Comparison of ENCODE assay signal across 16 cellular contexts in genomic region chr16:72426416-72426815, GRCh38.
DNase-seq lines count a peak whose midpoint lies in the region; ATAC-seq and TF ChIP-seq lines count a peak whose summit lies in the region.
"Had no signal": no experiment of that assay in that cellular context is flagged by ENCODE, and none has a peak within 500 bp of the region (broad histone marks: within the 10 kb centered on the region; RNA-seq: fewer than 3 reads in every experiment).

No MANE protein-coding gene starts in this region.

- RAD21 ChIA-PET in HCT116 (lab: Charles Lee; ENCODE audit: low non-redundant PET in 1 of 2, low total read pairs in 2 of 2, uncharacterized antibody in 2 of 2, unreplicated experiment in 2 of 2), result no interaction called here

- no peaks in the 10 kb centered on the region for H3K27me3 ChIP-seq in HCT116 (ENCODE audit: insufficient read depth, low read length)
- H3K27me3 ChIP-seq in upper lobe of right lung, result no peaks in the 10 kb centered on the region

- no peaks in the 10 kb centered on the region for H3K79me2 ChIP-seq in HCT116 (ENCODE audit: insufficient read depth, low read length)

- H3K36me3 ChIP-seq in HCT116 (ENCODE audit: control insufficient read depth in 1 of 2, insufficient read depth in 2 of 2, low read length in 2 of 2) (no peaks in the 10 kb centered on the region), upper lobe of right lung (no peaks in the 10 kb centered on the region)

- H3K4me1 ChIP-seq in HCT116 (ENCODE audit: control insufficient read depth in 1 of 2, insufficient read depth in 2 of 2, low read length in 2 of 2) (no peaks in the 10 kb centered on the region), upper lobe of right lung (no peaks in the 10 kb centered on the region)
- H3K4me1 ChIP-seq: Caco-2 had no signal

- H3K4me2 ChIP-seq in HCT116 (ENCODE audit: low read length), result no peak overlapping the region

- no peaks in the 10 kb centered on the region for H3K9me2 ChIP-seq in HCT116 (ENCODE audit: insufficient read depth)

- TSS peak; percentile 44 for BruUV-seq in HCT116 (replicated peaks; lab: Mats Ljungman, UMichigan)

- H3K9ac ChIP-seq in HCT116 (ENCODE audit: low read length), result no peak overlapping the region

- H3K27ac ChIP-seq in HCT116 (ENCODE audit: low read depth, low read length) (no peak overlapping the region), upper lobe of right lung (no peak overlapping the region)

- no peak overlapping the region for H2AFZ ChIP-seq in HCT116 (ENCODE audit: low read depth, low read length, poor library complexity, severe bottlenecking)

- no peak for ATAC-seq in HCT116
- ATAC-seq in HG03565 (IDR thresholded peaks at IDR 0.05; ENCODE audit: unreplicated experiment), result no peak
- no peak for ATAC-seq in upper lobe of right lung

- POLR2A ChIA-PET in HCT116 (lab: Charles Lee), result no interaction called here

- H3K9me3 ChIP-seq in HCT116 (ENCODE audit: control insufficient read depth in 1 of 2, insufficient read depth in 1 of 2, low read depth in 1 of 2, low read length in 2 of 2), result peaks cover 0 to 6% of the 10 kb centered on the region in 2 experiments; a peak in 1 of 4 replicates
- peaks cover 12% of the 10 kb centered on the region for H3K9me3 ChIP-seq in upper lobe of right lung

- no peaks in the 10 kb centered on the region for H4K20me1 ChIP-seq in HCT116 (ENCODE audit: insufficient read depth)

- no peak overlapping the region for H3K4me3 ChIP-seq in HCT116 (replicated peaks in 1 of 2; ENCODE audit: low read depth in 1 of 2, low read length in 2 of 2)
- peak overlapping the region; percentile 30 for H3K4me3 ChIP-seq in astrocyte of the cerebellum (ENCODE audit: low read depth, low read length)
- H3K4me3 ChIP-seq in upper lobe of right lung, result no peak overlapping the region

- CTCF ChIA-PET in HCT116 (lab: Charles Lee), result no interaction called here

- DNase-seq in Ammon's horn (ENCODE audit: low spot score) (peak; percentile 54), HCT116 (ENCODE audit: low read depth, low spot score) (no peak), astrocyte of the cerebellum (ENCODE audit: low read depth) (no peak), inferior parietal cortex (ENCODE audit: extremely low spot score) (peak; percentile 75), HPDE6-E6E7 (ENCODE audit: extremely low spot score) (no peak), upper lobe of right lung (no peak), NCI-H510A treated with DMSO at 0.1 percent for 48 hours (lab: John Stamatoyannopoulos, UW) (no peak)
- DNase-seq: ACHN; Caco-2; CD4-positive, CD25-positive, alpha-beta regulatory T cell; DMS53; NCI-H1417 treated with DMSO at 0.1 percent for 48 hours; NCI-H2081 treated with DMSO at 0.1 percent for 48 hours; NCI-H446; NCI-H82 had no signal

- no peak for TF ChIP-seq RAD21 in HCT116 (IDR thresholded peaks at IDR 0.05; ENCODE audit: low read depth)

- intact Hi-C loops in HCT116 (cut with micrococcal nuclease) (no loop called here), upper lobe of right lung (cut with DNase I) (no loop called here)

- TF ChIP-seq POLR2A in HCT116 (IDR thresholded peaks at IDR 0.05; ENCODE audit: borderline replicate concordance, extremely low read depth, insufficient read depth, insufficient read length), result no peak

- in situ Hi-C loops in astrocyte of the cerebellum (cut with HindIII; ENCODE audit: low sequenced_read_pairs), result no loop called here

- no peak for TF ChIP-seq CTCF in HCT116 (IDR thresholded peaks at IDR 0.05 in 2 of 3, conservative IDR thresholded peaks at IDR 0.05 in 1 of 3; ENCODE audit: borderline replicate concordance in 1 of 3, insufficient read depth in 1 of 3, low read depth in 2 of 3, low read length in 2 of 3)
- no peak for TF ChIP-seq CTCF in astrocyte of the cerebellum (IDR thresholded peaks at IDR 0.05; ENCODE audit: low read depth, low read length, missing control alignments)
- TF ChIP-seq CTCF in upper lobe of right lung (IDR thresholded peaks at IDR 0.05), result no peak

TF ChIP-seq in HCT116, 20 proteins besides CTCF, POLR2A, EP300 and RAD21:
- TF ChIP-seq FOSL1 (IDR thresholded peaks at IDR 0.05; ENCODE audit: low read depth) (no peak), YY1 (IDR thresholded peaks at IDR 0.05; ENCODE audit: extremely low read depth, insufficient replicate concordance, low read depth, low read length) (no peak), CEBPB (IDR thresholded peaks at IDR 0.05; ENCODE audit: low read depth) (no peak)
TF ChIP-seq in HCT116: peak in this region for 0.

Comparison
In these comparisons a context has a peak if more than half of its experiments do, and no peak if none do; other contexts are left out.
1. DNase-seq: peak in Ammon's horn (single experiment) and inferior parietal cortex (single experiment); none in HCT116 (single experiment), astrocyte of the cerebellum (single experiment), HPDE6-E6E7 (single experiment), upper lobe of right lung (single experiment) and NCI-H510A treated with DMSO at 0.1 percent for 48 hours (single experiment).